21 cellular contexts compared by ENCODE assay signal in the genomic region with DNA sequence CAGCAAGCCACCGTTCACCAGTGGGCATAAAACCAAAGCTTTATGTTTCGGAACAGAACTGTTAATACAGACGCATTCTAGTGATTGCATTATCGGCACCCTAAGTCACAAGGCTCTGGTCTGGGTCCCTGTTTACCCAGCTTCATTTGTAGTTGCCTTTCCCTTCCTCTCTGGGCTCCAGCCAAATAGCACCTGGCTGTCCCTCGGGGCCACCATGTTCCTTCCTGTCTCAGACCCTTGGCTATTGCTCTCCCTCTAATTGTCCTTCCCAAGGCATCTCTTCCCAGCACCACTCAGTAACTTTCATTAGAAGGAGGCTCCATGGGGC.
DNase-seq lines count a peak whose midpoint lies in the region; ATAC-seq and TF ChIP-seq lines count a peak whose summit lies in the region.
"Had no signal": no experiment of that assay in that cellular context is flagged by ENCODE, and none has a peak within 500 bp of the region (broad histone marks: within the 10 kb centered on the region; RNA-seq: fewer than 3 reads in every experiment).

No MANE protein-coding gene starts in this region.

- peaks cover 2% of the 10 kb centered on the region for H3K23me2 ChIP-seq in H9 (ENCODE audit: insufficient read length, low read depth, low read length, poor library complexity, severe bottlenecking)

- H3K27me3 Mint-ChIP-seq in H9 (ENCODE audit: low read depth), result peaks cover 3% of the 10 kb centered on the region
- H3K27me3 Mint-ChIP-seq in glutamatergic neuron (ENCODE audit: unreplicated experiment), result peaks cover 4% of the 10 kb centered on the region

- no peaks in the 10 kb centered on the region for H4K20me1 ChIP-seq in H9 (ENCODE audit: control insufficient read depth, insufficient read depth, insufficient read length)

- H3K4me3 ChIP-seq in RWPE2 (ENCODE audit: severe bottlenecking) (no peak overlapping the region), skeletal muscle satellite cell (ENCODE audit: low read length) (peak overlapping the region; percentile 3), testis (no peak overlapping the region)
- H3K4me3 ChIP-seq: thoracic aorta had no signal

- H3T11ph ChIP-seq in H9 (ENCODE audit: low read length), result no peak overlapping the region

- H3K4me2 ChIP-seq in H9 (ENCODE audit: insufficient read depth, insufficient read length, low read length), result no peak overlapping the region
- peak overlapping the region; percentile 55 for H3K4me2 ChIP-seq in skeletal muscle satellite cell (ENCODE audit: low read length)

- ATAC-seq in RWPE2 (ENCODE audit: low read depth), result no peak
- ATAC-seq in GM21528 (IDR thresholded peaks at IDR 0.05; ENCODE audit: low FRiP score, unreplicated experiment), result no peak
- no peak for ATAC-seq in HG03342 (IDR thresholded peaks at IDR 0.05; ENCODE audit: unreplicated experiment)
- ATAC-seq: activated CD8-positive, alpha-beta T cell treated with anti-CD3 and anti-CD28 coated beads, Interleukin-2, amount 10 ng/mL, durations not matched to agents 7 days and 5 days; Right ventricle myocardium inferior had no signal

- no peak overlapping the region for H3K56ac ChIP-seq in H9 (ENCODE audit: insufficient read length, low read depth, low read length)

- H3K36me3 ChIP-seq in RWPE2 (ENCODE audit: low read depth) (no peaks in the 10 kb centered on the region), skeletal muscle satellite cell (ENCODE audit: insufficient read depth, low read length) (no peaks in the 10 kb centered on the region), testis (ENCODE audit: low read depth, missing control alignments) (no peaks in the 10 kb centered on the region)
- H3K36me3 ChIP-seq: thoracic aorta had no signal

- H3K4ac ChIP-seq in H9 (ENCODE audit: low read depth, low read length), result no peak overlapping the region

- H3K9me3 ChIP-seq in H9 (ENCODE audit: control insufficient read depth, low read depth, low read length) (no peaks in the 10 kb centered on the region), RWPE2 (ENCODE audit: severe bottlenecking) (no peaks in the 10 kb centered on the region), skeletal muscle satellite cell (replicated peaks; ENCODE audit: low read length) (no peaks in the 10 kb centered on the region), testis (no peaks in the 10 kb centered on the region)
- H3K9me3 ChIP-seq: thoracic aorta had no signal

- no peak overlapping the region for H2BK15ac ChIP-seq in H9 (ENCODE audit: low read depth, low read length)

- H3K23ac ChIP-seq in H9 (ENCODE audit: insufficient read length, low read depth, low read length), result no peak overlapping the region

- no peak overlapping the region for H4K8ac ChIP-seq in H9 (replicated peaks; ENCODE audit: insufficient read length, low read depth, low read length)

- no peak overlapping the region for H4K91ac ChIP-seq in H9 (ENCODE audit: insufficient read length, low read depth, low read length)

- no peak overlapping the region for H2AFZ ChIP-seq in H9 (ENCODE audit: low read length)

- H2BK5ac ChIP-seq in H9 (ENCODE audit: insufficient read length, low read length), result no peak overlapping the region

- no peak overlapping the region for H3K14ac ChIP-seq in H9 (ENCODE audit: insufficient read depth, low read length)

- H3K9me3 Mint-ChIP-seq in H9 (no peaks in the 10 kb centered on the region; a peak in 2 of 5 replicates), glutamatergic neuron (ENCODE audit: unreplicated experiment) (peaks cover 6% of the 10 kb centered on the region)

- no peak overlapping the region for H2AK5ac ChIP-seq in H9 (ENCODE audit: insufficient read length, low read length)

- no peak overlapping the region for H2BK120ac ChIP-seq in H9 (ENCODE audit: low read depth, low read length, poor library complexity, severe bottlenecking)

- no peak overlapping the region for H4K5ac ChIP-seq in H9 (ENCODE audit: insufficient read length, low read depth, low read length)

- H3K27me3 ChIP-seq in H9 (ENCODE audit: insufficient read depth, low read length) (no peaks in the 10 kb centered on the region), RWPE2 (ENCODE audit: insufficient read depth, poor library complexity, severe bottlenecking) (no peaks in the 10 kb centered on the region), skeletal muscle satellite cell (ENCODE audit: control insufficient read depth, insufficient read depth, low read length) (no peaks in the 10 kb centered on the region), testis (no peaks in the 10 kb centered on the region)

- H3K27ac ChIP-seq in H9 (ENCODE audit: insufficient read length, low read depth, low read length) (no peak overlapping the region), RWPE2 (ENCODE audit: poor library complexity, severe bottlenecking) (peak overlapping the region; percentile 51), testis (no peak overlapping the region)
- H3K27ac ChIP-seq: thoracic aorta, VCaP had no signal

- H2BK20ac ChIP-seq in H9 (ENCODE audit: low read depth, low read length, poor library complexity, severe bottlenecking), result no peak overlapping the region

- no peaks in the 10 kb centered on the region for H3K79me2 ChIP-seq in H9 (ENCODE audit: insufficient read depth, low read length)

- no peak overlapping the region for H3K18ac ChIP-seq in H9 (ENCODE audit: insufficient read length, low read depth, low read length)

- H3K27ac Mint-ChIP-seq in H9, result peak overlapping the region in 1 of 3 experiments; percentile 97; a peak in 3 of 7 replicates
- peak overlapping the region; percentile 72 for H3K27ac Mint-ChIP-seq in glutamatergic neuron (ENCODE audit: unreplicated experiment)
- H3K27ac Mint-ChIP-seq: activated CD8-positive, alpha-beta T cell treated with anti-CD3 and anti-CD28 coated beads, Interleukin-2, amount 10 ng/mL, durations not matched to agents 7 days and 5 days; B cell had no signal

- H3K4me1 ChIP-seq in H9 (ENCODE audit: insufficient read depth, low read length) (peaks cover 11% of the 10 kb centered on the region; the same call in 1 of the 2 replicates), RWPE2 (ENCODE audit: insufficient read depth, poor library complexity, severe bottlenecking) (peaks cover 27% of the 10 kb centered on the region), skeletal muscle satellite cell (ENCODE audit: control insufficient read depth, insufficient read depth, low read length) (peaks cover 34% of the 10 kb centered on the region), testis (no peaks in the 10 kb centered on the region)

- H3K4me3 Mint-ChIP-seq in H9, result no peak overlapping the region
- H3K4me3 Mint-ChIP-seq in glutamatergic neuron (ENCODE audit: unreplicated experiment), result peak overlapping the region; percentile 35
- H3K4me3 Mint-ChIP-seq: activated CD8-positive, alpha-beta T cell treated with anti-CD3 and anti-CD28 coated beads, Interleukin-2, amount 10 ng/mL, durations not matched to agents 7 days and 5 days; B cell had no signal

- TF ChIP-seq POLR2A in testis (IDR thresholded peaks at IDR 0.05), result no peak

- H3K9ac ChIP-seq in H9 (ENCODE audit: extremely low read depth, insufficient read length, low read length) (no peak overlapping the region), skeletal muscle satellite cell (ENCODE audit: low read depth, low read length) (peak overlapping the region; percentile 40)

- DNase-seq in H9 (peak; percentile 24), RWPE2 (ENCODE audit: low spot score) (peak; percentile 2), glutamatergic neuron (no peak), NCI-H2227 (lab: John Stamatoyannopoulos, UW; ENCODE audit: unreplicated experiment) (no peak), testis (no peak)
- DNase-seq: activated CD8-positive, alpha-beta T cell treated with anti-CD3 and anti-CD28 coated beads, Interleukin-2, amount 10 ng/mL, durations not matched to agents 7 days and 5 days; central memory CD4-positive, alpha-beta T cell; effector CD8-positive, alpha-beta T cell; hippocampal formation; KG1; midbrain; NCI-H1105 treated with DMSO at 0.1 percent for 48 hours; occipital lobe; small intestine had no signal

- no peaks in the 10 kb centered on the region for H3K36me3 Mint-ChIP-seq in H9 (ENCODE audit: insufficient read depth in 1 of 3, low read depth in 3 of 3)
- no peaks in the 10 kb centered on the region for H3K36me3 Mint-ChIP-seq in glutamatergic neuron (ENCODE audit: unreplicated experiment)

- H3K4me1 Mint-ChIP-seq in H9, result peaks cover 46 to 56% of the 10 kb centered on the region in 2 experiments
- H3K4me1 Mint-ChIP-seq in glutamatergic neuron (ENCODE audit: low read depth, unreplicated experiment), result peaks cover 26% of the 10 kb centered on the region

- no peak overlapping the region for H2BK12ac ChIP-seq in H9 (ENCODE audit: insufficient read length, low read depth, low read length)

- no peaks in the 10 kb centered on the region for H3K79me1 ChIP-seq in H9 (ENCODE audit: insufficient read depth, low read depth, low read length, poor library complexity, severe bottlenecking)

- intact Hi-C loops in testis (cut with DNase I; ENCODE audit: low total_unique reads), result no loop called here

- WGBS in H9 (ENCODE audit: extremely low coverage, insufficient read length, low lambda C conversion rate), result no CpG with 5 or more reads among the region's 5 CpGs
- 78 to 86% methylated on average over 5 of the region's 5 CpGs for WGBS in testis, 2 donors

- no peak for TF ChIP-seq CTCF in H9 (conservative IDR thresholded peaks at IDR 0.05)
- no peak for TF ChIP-seq CTCF in RWPE2 (IDR thresholded peaks at IDR 0.05; ENCODE audit: poor library complexity, severe bottlenecking)
- no peak for TF ChIP-seq CTCF in glutamatergic neuron (IDR thresholded peaks at IDR 0.05; ENCODE audit: partially characterized antibody, unreplicated experiment)
- TF ChIP-seq CTCF in testis (IDR thresholded peaks at IDR 0.05), result no peak

Comparison
In these comparisons a context has a peak if more than half of its experiments do, and no peak if none do; other contexts are left out.
1. DNase-seq: peak in H9 (single experiment) and RWPE2 (single experiment); none in glutamatergic neuron (single experiment), NCI-H2227 (single experiment) and testis (single experiment).